9 cellular contexts compared by ENCODE assay signal in the genomic region with DNA sequence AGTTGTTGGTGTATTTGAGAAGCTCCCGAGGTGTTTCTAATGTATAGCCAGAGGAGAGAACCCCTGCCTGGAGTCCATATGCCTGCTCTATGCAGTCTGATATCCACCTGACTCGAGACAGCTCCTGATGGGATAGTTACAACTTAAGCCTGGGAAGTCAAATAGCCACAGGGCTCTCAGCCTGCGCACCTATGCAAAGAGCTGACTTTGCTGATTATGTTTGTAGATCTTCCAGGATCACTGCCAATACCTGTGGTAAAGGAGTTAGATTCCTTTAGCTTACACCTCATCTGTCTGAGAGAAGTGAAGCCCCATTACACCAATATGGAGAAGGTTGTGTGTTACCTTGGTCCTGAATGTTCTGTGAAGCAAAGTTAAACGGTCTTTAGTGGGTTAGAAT.
"Had no signal": no experiment of that assay in that cellular context is flagged by ENCODE, and none has a peak within 500 bp of the region (broad histone marks: within the 10 kb centered on the region; RNA-seq: fewer than 3 reads in every experiment).

No MANE protein-coding gene starts in this region.

- H3K4me3 ChIP-seq: GM23248, HAP-1, K562 had no signal

- H3K4me1 ChIP-seq: HAP-1 had no signal

- H3K36me3 ChIP-seq: HAP-1 had no signal

- H2AFZ ChIP-seq: GM23248 had no signal

- H3K9ac ChIP-seq: GM23248 had no signal

- FAIRE-seq: HepG2, K562 had no signal

- H3K9me3 ChIP-seq: HAP-1 had no signal

- DNase-seq: GM23248, GOT3, H7, HFFc6, IMR-90 had no signal

- H3K27ac ChIP-seq: GM23248, HL-60 had no signal
